In the genomic region with DNA sequence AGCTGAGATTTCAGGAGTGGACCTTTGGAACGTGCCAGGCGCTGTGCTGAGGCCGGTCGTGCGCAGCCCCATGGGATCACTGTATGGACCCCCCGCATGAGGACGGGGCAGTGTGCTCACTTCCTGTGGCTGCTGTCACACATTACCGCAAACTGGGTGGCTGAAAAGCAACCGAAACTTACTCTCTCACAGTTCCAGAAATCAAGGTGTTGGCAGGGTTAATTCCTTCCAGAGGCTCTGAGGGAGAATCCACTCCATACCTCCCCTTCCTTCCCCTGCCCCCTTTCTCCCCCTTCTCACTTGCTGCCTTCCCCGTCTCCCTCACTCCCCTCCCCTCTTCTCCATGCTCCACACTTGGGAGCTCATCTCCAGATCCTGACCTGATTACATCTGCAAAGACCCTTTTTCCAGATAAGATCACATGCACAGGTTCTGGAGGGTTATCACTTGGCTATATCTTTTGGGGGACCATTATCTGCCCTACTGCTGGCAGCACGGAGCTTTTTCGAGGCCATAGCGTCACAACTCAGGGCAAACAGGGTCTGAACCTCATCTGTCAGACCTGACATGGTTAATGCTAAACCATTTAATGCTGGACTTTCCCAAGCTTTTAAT, we compare ENCODE assay signal across 10 cellular contexts. TPM values are rescaled to one million over a fixed set of nuclear protein-coding genes. Genes with fewer than 3 reads are reported as not detected.
DNase-seq lines count a peak whose midpoint lies in the region; ATAC-seq and TF ChIP-seq lines count a peak whose summit lies in the region.
"Had no signal": no experiment of that assay in that cellular context is flagged by ENCODE, and none has a peak within 500 bp of the region (broad histone marks: within the 10 kb centered on the region; RNA-seq: fewer than 3 reads in every experiment).

No MANE protein-coding gene starts in this region.

- peak overlapping the region; percentile 19 for H3K4me3 Mint-ChIP-seq in activated naive CD4-positive, alpha-beta T cell treated with anti-CD3 and anti-CD28 coated beads for 36 hours
- no peak overlapping the region for H3K4me3 Mint-ChIP-seq in osteocyte (ENCODE audit: unreplicated experiment)

- ATAC-seq in right cardiac atrium (no peak), left lobe of liver (no peak), HG02623 (IDR thresholded peaks at IDR 0.05; ENCODE audit: unreplicated experiment) (no peak)
- ATAC-seq: esophagus mucosa had no signal

- H3K4me1 ChIP-seq in Peyer's patch (peaks cover 20 to 63% (median 44%) of the 10 kb centered on the region in 4 donors), right cardiac atrium (ENCODE audit: control insufficient read depth, insufficient read depth, low read length) (peaks cover 39% of the 10 kb centered on the region), tibial artery (peaks cover 0 to 60% (median 41%) of the 10 kb centered on the region in 4 donors)

- H3K36me3 Mint-ChIP-seq in activated naive CD4-positive, alpha-beta T cell treated with anti-CD3 and anti-CD28 coated beads for 36 hours (ENCODE audit: low read depth), result peaks cover 16% of the 10 kb centered on the region
- H3K36me3 Mint-ChIP-seq in osteocyte (ENCODE audit: unreplicated experiment), result peaks cover 12% of the 10 kb centered on the region

- DNase-seq in activated naive CD4-positive, alpha-beta T cell treated with anti-CD3 and anti-CD28 coated beads for 36 hours, result peak; percentile 67
- no peak for DNase-seq in activated naive CD4-positive, alpha-beta T cell treated with anti-CD3 and anti-CD28 coated beads, Interleukin-2, amount 50 U/mL, for 16 hours
- DNase-seq in Peyer's patch, result peak in 2 of 3 donors; percentile 64 to 77
- peak in 2 of 3 donors; percentile 67 to 74 for DNase-seq in right cardiac atrium
- DNase-seq in tibial artery, result no peak
- no peak for DNase-seq in left lobe of liver (ENCODE audit: low spot score)
- no peak for DNase-seq in osteocyte (ENCODE audit: extremely low spot score, unreplicated experiment)
- DNase-seq: BE2C had no signal

- TF ChIP-seq CTCF in Peyer's patch (IDR thresholded peaks at IDR 0.05) (no peak), tibial artery (IDR thresholded peaks at IDR 0.05) (no peak), osteocyte (IDR thresholded peaks at IDR 0.05) (no peak)

- H3K36me3 ChIP-seq in Peyer's patch, result peaks cover 0 to 10% (median 0%) of the 10 kb centered on the region in 3 donors
- H3K36me3 ChIP-seq in tibial artery, result peaks cover 4 to 10% (median 9%) of the 10 kb centered on the region in 3 donors

- H3K9me3 ChIP-seq in Peyer's patch, result no peaks in the 10 kb centered on the region
- no peaks in the 10 kb centered on the region for H3K9me3 ChIP-seq in right cardiac atrium (ENCODE audit: control insufficient read depth, low read length)
- no peaks in the 10 kb centered on the region for H3K9me3 ChIP-seq in tibial artery
- H3K9me3 ChIP-seq: BE2C had no signal

- H3K27ac Mint-ChIP-seq in activated naive CD4-positive, alpha-beta T cell treated with anti-CD3 and anti-CD28 coated beads for 36 hours, result peak overlapping the region; percentile 99
- H3K27ac Mint-ChIP-seq in osteocyte (ENCODE audit: unreplicated experiment), result no peak overlapping the region

- intact Hi-C loops in activated naive CD4-positive, alpha-beta T cell treated with anti-CD3 and anti-CD28 coated beads for 36 hours (cut with micrococcal nuclease), result loop anchor here (2.0 to 5.0 kb wide), 4 partner anchors 19 to 106 kb away; no protein-coding TSS in a partner anchor
- intact Hi-C loops in right cardiac atrium (cut with DNase I), result loop anchor here in 2 of 4 donors (5.0 to 10.0 kb wide), 2 partner anchors 41 to 67 kb away; a partner anchor contains a TSS
- intact Hi-C loops in tibial artery (cut with DNase I; ENCODE audit: low total_unique reads), result no loop called here

- H3K27ac ChIP-seq in Peyer's patch (peak overlapping the region; percentile 94 to 99 (median 96)), right cardiac atrium (ENCODE audit: low read length) (peak overlapping the region; percentile 98), tibial artery (peak overlapping the region; percentile 78 to 79)

- H3K27me3 ChIP-seq in Peyer's patch, result no peaks in the 10 kb centered on the region
- H3K27me3 ChIP-seq in right cardiac atrium (ENCODE audit: control insufficient read depth, insufficient read depth), result no peaks in the 10 kb centered on the region
- no peaks in the 10 kb centered on the region for H3K27me3 ChIP-seq in tibial artery
- H3K27me3 ChIP-seq: BE2C had no signal

- peaks cover 87% of the 10 kb centered on the region for H3K4me1 Mint-ChIP-seq in activated naive CD4-positive, alpha-beta T cell treated with anti-CD3 and anti-CD28 coated beads for 36 hours (ENCODE audit: low read depth)
- H3K4me1 Mint-ChIP-seq in osteocyte (ENCODE audit: unreplicated experiment), result peaks cover 45% of the 10 kb centered on the region

- H3K4me3 ChIP-seq in Peyer's patch (peak overlapping the region in 1 of 4 donors; percentile 2), right cardiac atrium (ENCODE audit: low read length) (no peak overlapping the region), tibial artery (no peak overlapping the region)

- H3K9me3 Mint-ChIP-seq in activated naive CD4-positive, alpha-beta T cell treated with anti-CD3 and anti-CD28 coated beads for 36 hours, result peaks cover 2% of the 10 kb centered on the region
- peaks cover 16% of the 10 kb centered on the region for H3K9me3 Mint-ChIP-seq in osteocyte (ENCODE audit: unreplicated experiment)

- WGBS in right cardiac atrium, result 44% methylated on average over 13 of the region's 13 CpGs

- no peaks in the 10 kb centered on the region for H3K27me3 Mint-ChIP-seq in activated naive CD4-positive, alpha-beta T cell treated with anti-CD3 and anti-CD28 coated beads for 36 hours (ENCODE audit: low read depth)
- H3K27me3 Mint-ChIP-seq in osteocyte (ENCODE audit: unreplicated experiment), result no peaks in the 10 kb centered on the region

- no peak for TF ChIP-seq POLR2A in Peyer's patch (IDR thresholded peaks at IDR 0.05)

- CTCF ChIA-PET in activated naive CD4-positive, alpha-beta T cell treated with anti-CD3 and anti-CD28 coated beads for 36 hours (lab: Charles Lee), result interaction anchor here (0.6 to 11.3 kb wide), 7 partner anchors 10 to 152 kb away, joined by 3 to 165 read pairs (median 6); no protein-coding TSS in a partner anchor

RNA-seq across cellular contexts. Expression of a gene that starts 41.2 kb away (rescaled TPM):
- total RNA-seq in activated naive CD4-positive, alpha-beta T cell treated with anti-CD3 and anti-CD28 coated beads for 36 hours, result 100 to 1,000 TPM; 115 to 121 TPM
- total RNA-seq in Peyer's patch (10 to 100 TPM; 51.2 to 80.4 (median 75.6) TPM), right cardiac atrium (100 to 1,000 TPM in 2 of 4 donors, 10 to 100 TPM in 2; 42.3 to 108 (median 88.2) TPM), left lobe of liver (91.9 TPM), osteocyte (54.5 and 57.7 TPM in 2 replicates)
- 52.7 TPM for polyA plus RNA-seq in right cardiac atrium

Comparison
In these comparisons a context has a peak if more than half of its experiments do, and no peak if none do; other contexts are left out.
1. DNase-seq: peak in activated naive CD4-positive, alpha-beta T cell treated with anti-CD3 and anti-CD28 coated beads for 36 hours (single experiment), Peyer's patch (2 of 3) and right cardiac atrium (2 of 3); none in activated naive CD4-positive, alpha-beta T cell treated with anti-CD3 and anti-CD28 coated beads, Interleukin-2, amount 50 U/mL, for 16 hours (single experiment), tibial artery (0 of 2), left lobe of liver (single experiment) and osteocyte (single experiment).
2. Peak in every context shown above with its lines, with median percentiles within 50 percentile points of each other: H3K27ac ChIP-seq.